Comparison of ENCODE assay signal across 1 cellular context in genomic region chr18:31723639-31723997, GRCh38.
TF ChIP-seq lines count a peak whose summit lies in the region.

No MANE protein-coding gene starts in this region.

TF ChIP-seq in K562, 482 proteins besides CTCF, POLR2A, EP300 and RAD21 (continued from another document):
- TF ChIP-seq STAT6 (CRISPR knock-in tag; IDR thresholded peaks at IDR 0.05): no peak
